In the genomic region with DNA sequence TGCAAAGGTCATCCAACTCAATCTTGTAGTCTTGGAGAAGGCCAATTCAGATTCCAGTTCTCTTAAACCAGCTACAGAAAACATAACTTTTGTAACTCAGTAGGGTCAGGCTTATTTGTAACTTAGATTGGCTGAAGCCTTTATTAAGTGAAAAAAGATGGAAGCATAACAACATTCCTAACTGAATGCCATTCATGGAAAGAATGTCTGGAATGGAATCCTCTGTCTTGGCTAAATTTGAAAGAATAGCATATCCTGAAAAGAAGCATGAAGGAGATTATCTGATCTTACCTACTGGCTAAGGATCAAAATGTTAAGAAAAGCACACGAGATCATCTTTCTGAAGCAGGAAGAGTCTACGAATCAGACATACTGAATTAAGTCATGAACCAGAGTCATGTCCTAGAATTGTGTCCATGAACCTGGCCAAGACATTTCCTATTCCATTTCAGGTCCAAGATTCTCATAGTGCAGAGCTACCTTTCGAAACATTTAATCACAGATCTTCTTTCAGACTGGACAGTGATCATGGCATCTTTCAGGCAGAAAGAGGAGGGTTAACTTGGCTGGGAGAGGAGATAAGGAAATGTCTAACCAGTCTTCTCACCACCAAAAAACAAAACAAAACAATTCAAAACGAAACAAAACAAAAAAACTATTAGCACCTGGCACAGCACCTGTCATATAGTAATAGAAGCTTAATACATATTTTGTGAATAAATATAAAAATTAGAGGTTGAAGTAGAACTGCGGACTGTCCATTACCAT, we compare ENCODE assay signal across 11 cellular contexts.
DNase-seq lines count a peak whose midpoint lies in the region; ATAC-seq and TF ChIP-seq lines count a peak whose summit lies in the region.
"Had no signal": no experiment of that assay in that cellular context is flagged by ENCODE, and none has a peak within 500 bp of the region (broad histone marks: within the 10 kb centered on the region; RNA-seq: fewer than 3 reads in every experiment).

No MANE protein-coding gene starts in this region.

- peaks cover 20 to 41% of the 10 kb centered on the region in 2 experiments for H3K4me1 ChIP-seq in HCT116 (ENCODE audit: control insufficient read depth in 1 of 2, insufficient read depth in 2 of 2, low read length in 2 of 2)

- no peaks in the 10 kb centered on the region for H3K9me3 ChIP-seq in CD4-positive, alpha-beta T cell (ENCODE audit: control insufficient read depth, low read length)
- H3K9me3 ChIP-seq in HCT116 (ENCODE audit: control insufficient read depth in 1 of 2, insufficient read depth in 1 of 2, low read depth in 1 of 2, low read length in 2 of 2): no peaks in the 10 kb centered on the region
- H3K9me3 ChIP-seq: thyroid gland had no signal

- H3K4me2 ChIP-seq in HCT116 (ENCODE audit: low read length): peak overlapping the region; percentile 28

- H3K9me3 Mint-ChIP-seq in CD4-positive, alpha-beta T cell: peaks cover 4% of the 10 kb centered on the region
- no peaks in the 10 kb centered on the region for H3K9me3 Mint-ChIP-seq in natural killer cell

- H3K79me2 ChIP-seq in HCT116 (ENCODE audit: insufficient read depth, low read length): no peaks in the 10 kb centered on the region

- no peak for TF ChIP-seq POLR2A in HCT116 (IDR thresholded peaks at IDR 0.05; ENCODE audit: borderline replicate concordance, extremely low read depth, insufficient read depth, insufficient read length)

- H3K4me3 ChIP-seq in HCT116 (replicated peaks in 1 of 2; ENCODE audit: low read depth in 1 of 2, low read length in 2 of 2): no peak overlapping the region
- H3K4me3 ChIP-seq: thyroid gland had no signal

- CTCF ChIA-PET in CD4-positive, alpha-beta T cell (lab: Charles Lee): interaction anchor here (2.0 kb wide), 1 partner anchor 29 kb away, joined by 7 read pairs; no protein-coding TSS in a partner anchor
- CTCF ChIA-PET in HCT116 (lab: Charles Lee): interaction anchor here (1.7 kb wide), 1 partner anchor 29 kb away, joined by 5 read pairs; no protein-coding TSS in a partner anchor

- DNase-seq in CD4-positive, alpha-beta T cell: no peak
- DNase-seq in HCT116 (ENCODE audit: low read depth, low spot score) (no peak), amniotic epithelial cell (ENCODE audit: low read depth) (peak; percentile 29), natural killer cell (no peak)
- DNase-seq: NCI-H774, thyroid gland had no signal

- no peaks in the 10 kb centered on the region for H4K20me1 ChIP-seq in HCT116 (ENCODE audit: insufficient read depth)

- ATAC-seq in CD4-positive, alpha-beta T cell (ENCODE audit: poor library complexity): no peak
- no peak for ATAC-seq in HCT116
- no peak for ATAC-seq in natural killer cell
- ATAC-seq in HG02642 (IDR thresholded peaks at IDR 0.05; ENCODE audit: poor library complexity, unreplicated experiment): no peak
- ATAC-seq in GM21717 (IDR thresholded peaks at IDR 0.05; ENCODE audit: unreplicated experiment): no peak
- no peak for ATAC-seq in HG03442 (IDR thresholded peaks at IDR 0.05; ENCODE audit: unreplicated experiment)
- ATAC-seq in HG02852 (IDR thresholded peaks at IDR 0.05; ENCODE audit: unreplicated experiment): no peak

- RAD21 ChIA-PET in HCT116 (lab: Charles Lee; ENCODE audit: low non-redundant PET in 1 of 2, low total read pairs in 2 of 2, uncharacterized antibody in 2 of 2, unreplicated experiment in 2 of 2): no interaction called here

- H3K9ac ChIP-seq in HCT116 (ENCODE audit: low read length): no peak overlapping the region

- intact Hi-C loops in CD4-positive, alpha-beta T cell (cut with DNase I, micrococcal nuclease): no loop called here
- intact Hi-C loops in HCT116 (cut with micrococcal nuclease): no loop called here
- intact Hi-C loops in natural killer cell (cut with micrococcal nuclease): loop anchor here (5.0 kb wide), 1 partner anchor 69 kb away; no protein-coding TSS in a partner anchor

- H3K27me3 ChIP-seq in CD4-positive, alpha-beta T cell (ENCODE audit: control insufficient read depth, insufficient read depth, low read length): no peaks in the 10 kb centered on the region
- no peaks in the 10 kb centered on the region for H3K27me3 ChIP-seq in HCT116 (ENCODE audit: insufficient read depth, low read length)
- H3K27me3 ChIP-seq: thyroid gland had no signal

- no peaks in the 10 kb centered on the region for H3K36me3 ChIP-seq in HCT116 (ENCODE audit: control insufficient read depth in 1 of 2, insufficient read depth in 2 of 2, low read length in 2 of 2)
- H3K36me3 ChIP-seq: thyroid gland had no signal

- POLR2A ChIA-PET in CD4-positive, alpha-beta T cell (lab: Charles Lee): interaction anchor here (0.6 to 1.9 kb wide), 3 partner anchors 25 to 823 kb away, joined by 3 to 8 read pairs (median 4); no protein-coding TSS in a partner anchor
- POLR2A ChIA-PET in HCT116 (lab: Charles Lee): no interaction called here

- H3K27ac ChIP-seq in CD4-positive, alpha-beta T cell (ENCODE audit: low read depth, low read length): no peak overlapping the region
- H3K27ac ChIP-seq in HCT116 (ENCODE audit: low read depth, low read length): no peak overlapping the region
- H3K27ac ChIP-seq: thyroid gland had no signal

- H3K36me3 Mint-ChIP-seq in CD4-positive, alpha-beta T cell (ENCODE audit: low read depth): no peaks in the 10 kb centered on the region
- H3K36me3 Mint-ChIP-seq in natural killer cell: no peaks in the 10 kb centered on the region

- H3K4me3 Mint-ChIP-seq in CD4-positive, alpha-beta T cell: peak overlapping the region; percentile 52
- H3K4me3 Mint-ChIP-seq in natural killer cell: peak overlapping the region; percentile 84
- H3K4me3 Mint-ChIP-seq: neural crest cell had no signal

- no peaks in the 10 kb centered on the region for H3K27me3 Mint-ChIP-seq in CD4-positive, alpha-beta T cell
- no peaks in the 10 kb centered on the region for H3K27me3 Mint-ChIP-seq in natural killer cell (ENCODE audit: low read depth in 2 of 2)

- peaks cover 72% of the 10 kb centered on the region for H3K4me1 Mint-ChIP-seq in CD4-positive, alpha-beta T cell (ENCODE audit: low read depth)
- H3K4me1 Mint-ChIP-seq in natural killer cell: peaks cover 76 to 81% of the 10 kb centered on the region in 2 donors
- H3K4me1 Mint-ChIP-seq: neural crest cell had no signal

- peak overlapping the region; percentile 71 for H3K27ac Mint-ChIP-seq in CD4-positive, alpha-beta T cell
- H3K27ac Mint-ChIP-seq in natural killer cell: peak overlapping the region; percentile 74 to 90

- no peak for TF ChIP-seq CTCF in CD4-positive, alpha-beta T cell (IDR thresholded peaks at IDR 0.05)
- TF ChIP-seq CTCF in HCT116 (IDR thresholded peaks at IDR 0.05 in 2 of 3, conservative IDR thresholded peaks at IDR 0.05 in 1 of 3; ENCODE audit: borderline replicate concordance in 1 of 3, insufficient read depth in 1 of 3, low read depth in 2 of 3, low read length in 2 of 3): no peak
- TF ChIP-seq CTCF in natural killer cell (IDR thresholded peaks at IDR 0.05): no peak

- peak overlapping the region; percentile 84 for H2AFZ ChIP-seq in HCT116 (ENCODE audit: low read depth, low read length, poor library complexity, severe bottlenecking)

- no peaks in the 10 kb centered on the region for H3K9me2 ChIP-seq in HCT116 (ENCODE audit: insufficient read depth)

- no peak for TF ChIP-seq RAD21 in HCT116 (IDR thresholded peaks at IDR 0.05; ENCODE audit: low read depth)

- BruUV-seq in HCT116 (replicated peaks; lab: Mats Ljungman, UMichigan): no TSS peak

TF ChIP-seq in HCT116, 20 proteins besides CTCF, POLR2A, EP300 and RAD21 (continues in another document):
- TF ChIP-seq, protein P1, sequence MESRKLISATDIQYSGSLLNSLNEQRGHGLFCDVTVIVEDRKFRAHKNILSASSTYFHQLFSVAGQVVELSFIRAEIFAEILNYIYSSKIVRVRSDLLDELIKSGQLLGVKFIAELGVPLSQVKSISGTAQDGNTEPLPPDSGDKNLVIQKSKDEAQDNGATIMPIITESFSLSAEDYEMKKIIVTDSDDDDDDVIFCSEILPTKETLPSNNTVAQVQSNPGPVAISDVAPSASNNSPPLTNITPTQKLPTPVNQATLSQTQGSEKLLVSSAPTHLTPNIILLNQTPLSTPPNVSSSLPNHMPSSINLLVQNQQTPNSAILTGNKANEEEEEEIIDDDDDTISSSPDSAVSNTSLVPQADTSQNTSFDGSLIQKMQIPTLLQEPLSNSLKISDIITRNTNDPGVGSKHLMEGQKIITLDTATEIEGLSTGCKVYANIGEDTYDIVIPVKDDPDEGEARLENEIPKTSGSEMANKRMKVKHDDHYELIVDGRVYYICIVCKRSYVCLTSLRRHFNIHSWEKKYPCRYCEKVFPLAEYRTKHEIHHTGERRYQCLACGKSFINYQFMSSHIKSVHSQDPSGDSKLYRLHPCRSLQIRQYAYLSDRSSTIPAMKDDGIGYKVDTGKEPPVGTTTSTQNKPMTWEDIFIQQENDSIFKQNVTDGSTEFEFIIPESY (IDR thresholded peaks at IDR 0.05; ENCODE audit: extremely low read depth, insufficient replicate concordance, low read length): no peak
- TF ChIP-seq CBX3 (IDR thresholded peaks at IDR 0.05; ENCODE audit: low read depth): no peak
- TF ChIP-seq, protein P2, sequence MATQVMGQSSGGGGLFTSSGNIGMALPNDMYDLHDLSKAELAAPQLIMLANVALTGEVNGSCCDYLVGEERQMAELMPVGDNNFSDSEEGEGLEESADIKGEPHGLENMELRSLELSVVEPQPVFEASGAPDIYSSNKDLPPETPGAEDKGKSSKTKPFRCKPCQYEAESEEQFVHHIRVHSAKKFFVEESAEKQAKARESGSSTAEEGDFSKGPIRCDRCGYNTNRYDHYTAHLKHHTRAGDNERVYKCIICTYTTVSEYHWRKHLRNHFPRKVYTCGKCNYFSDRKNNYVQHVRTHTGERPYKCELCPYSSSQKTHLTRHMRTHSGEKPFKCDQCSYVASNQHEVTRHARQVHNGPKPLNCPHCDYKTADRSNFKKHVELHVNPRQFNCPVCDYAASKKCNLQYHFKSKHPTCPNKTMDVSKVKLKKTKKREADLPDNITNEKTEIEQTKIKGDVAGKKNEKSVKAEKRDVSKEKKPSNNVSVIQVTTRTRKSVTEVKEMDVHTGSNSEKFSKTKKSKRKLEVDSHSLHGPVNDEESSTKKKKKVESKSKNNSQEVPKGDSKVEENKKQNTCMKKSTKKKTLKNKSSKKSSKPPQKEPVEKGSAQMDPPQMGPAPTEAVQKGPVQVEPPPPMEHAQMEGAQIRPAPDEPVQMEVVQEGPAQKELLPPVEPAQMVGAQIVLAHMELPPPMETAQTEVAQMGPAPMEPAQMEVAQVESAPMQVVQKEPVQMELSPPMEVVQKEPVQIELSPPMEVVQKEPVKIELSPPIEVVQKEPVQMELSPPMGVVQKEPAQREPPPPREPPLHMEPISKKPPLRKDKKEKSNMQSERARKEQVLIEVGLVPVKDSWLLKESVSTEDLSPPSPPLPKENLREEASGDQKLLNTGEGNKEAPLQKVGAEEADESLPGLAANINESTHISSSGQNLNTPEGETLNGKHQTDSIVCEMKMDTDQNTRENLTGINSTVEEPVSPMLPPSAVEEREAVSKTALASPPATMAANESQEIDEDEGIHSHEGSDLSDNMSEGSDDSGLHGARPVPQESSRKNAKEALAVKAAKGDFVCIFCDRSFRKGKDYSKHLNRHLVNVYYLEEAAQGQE (IDR thresholded peaks at IDR 0.05; ENCODE audit: low read depth): no peak
- TF ChIP-seq, protein P3, sequence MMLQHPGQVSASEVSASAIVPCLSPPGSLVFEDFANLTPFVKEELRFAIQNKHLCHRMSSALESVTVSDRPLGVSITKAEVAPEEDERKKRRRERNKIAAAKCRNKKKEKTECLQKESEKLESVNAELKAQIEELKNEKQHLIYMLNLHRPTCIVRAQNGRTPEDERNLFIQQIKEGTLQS (IDR thresholded peaks at IDR 0.05): no peak
